Comparison of ENCODE assay signal across 18 cellular contexts in genomic region chr19:40503300-40503699, GRCh38. TPM values are rescaled to one million over a fixed set of nuclear protein-coding genes. Genes with fewer than 3 reads are reported as not detected.
DNase-seq lines count a peak whose midpoint lies in the region; TF ChIP-seq lines count a peak whose summit lies in the region.
"Had no signal": no experiment of that assay in that cellular context is flagged by ENCODE, and none has a peak within 500 bp of the region (broad histone marks: within the 10 kb centered on the region; RNA-seq: fewer than 3 reads in every experiment).

No MANE protein-coding gene starts in this region.

- H3K9me3 ChIP-seq in endodermal cell (ENCODE audit: control insufficient read depth, low read length) = no peaks in the 10 kb centered on the region
- H3K9me3 ChIP-seq: spleen, transverse colon had no signal

- peak; percentile 10 to 24 for DNase-seq in NCI-H187 (lab: John Stamatoyannopoulos, UW)
- no peak for DNase-seq in NCI-H187 treated with DMSO at 0.1 percent for 48 hours (lab: John Stamatoyannopoulos, UW)
- DNase-seq in NCI-H2196 treated with DMSO at 0.1 percent for 48 hours (lab: John Stamatoyannopoulos, UW; ENCODE audit: unreplicated experiment) = peak; percentile 32
- peak; percentile 54 for DNase-seq in endodermal cell
- DNase-seq in type B pancreatic cell (ENCODE audit: extremely low spot score, unreplicated experiment) = no peak
- DNase-seq in NCI-H345 (lab: John Stamatoyannopoulos, UW) = no peak
- DNase-seq in H4 (ENCODE audit: low spot score) = no peak
- no peak for DNase-seq in NCI-H2081 treated with DMSO at 0.1 percent for 48 hours (lab: John Stamatoyannopoulos, UW)
- DNase-seq: activated gamma-delta T cell treated with Interleukin-2 at 50 U/mL for 16 hours, aorta, EL, foreskin melanocyte, left ventricle myocardium superior, NCI-H2029, spleen, T-helper 2 cell had no signal

- 80 to 83% methylated on average over 1 of the region's 1 CpG for WGBS in endodermal cell (ENCODE audit: insufficient coverage in 1 of 2, insufficient read length in 1 of 2), 2 experiments

- no peak overlapping the region for H3K4me3 ChIP-seq in endodermal cell (ENCODE audit: low read length)
- H3K4me3 ChIP-seq: spleen, transverse colon had no signal

- no peaks in the 10 kb centered on the region for H3K36me3 Mint-ChIP-seq in endodermal cell (ENCODE audit: low read depth)
- H3K36me3 Mint-ChIP-seq in type B pancreatic cell = no peaks in the 10 kb centered on the region
- H3K36me3 Mint-ChIP-seq: stimulated activated memory B cell treated with anti-CD40 and anti-IgM and Interleukin-4, amounts not matched to agents 10 μg/mL and 1 μg/mL and 100 μg/mL, for 72 hours had no signal

- H3K4me1 ChIP-seq in endodermal cell (ENCODE audit: control insufficient read depth, insufficient read depth, low read length) = no peaks in the 10 kb centered on the region
- H3K4me1 ChIP-seq: spleen, transverse colon had no signal

- peaks cover 18% of the 10 kb centered on the region for H3K27me3 ChIP-seq in endodermal cell (ENCODE audit: control insufficient read depth, insufficient read depth, low read length, poor library complexity, severe bottlenecking)
- H3K27me3 ChIP-seq: transverse colon had no signal

- no peaks in the 10 kb centered on the region for H3K4me1 Mint-ChIP-seq in endodermal cell
- peaks cover 6% of the 10 kb centered on the region for H3K4me1 Mint-ChIP-seq in type B pancreatic cell (ENCODE audit: unreplicated experiment)
- H3K4me1 Mint-ChIP-seq: stimulated activated memory B cell treated with anti-CD40 and anti-IgM and Interleukin-4, amounts not matched to agents 10 μg/mL and 1 μg/mL and 100 μg/mL, for 72 hours had no signal

- H3K27ac Mint-ChIP-seq in endodermal cell (no peak overlapping the region), type B pancreatic cell (peak overlapping the region; percentile 64)
- H3K27ac Mint-ChIP-seq: stimulated activated memory B cell treated with anti-CD40 and anti-IgM and Interleukin-4, amounts not matched to agents 10 μg/mL and 1 μg/mL and 100 μg/mL, for 72 hours had no signal

- H3K27me3 Mint-ChIP-seq in endodermal cell (ENCODE audit: insufficient read depth) (peaks cover 52% of the 10 kb centered on the region), type B pancreatic cell (peaks cover 42% of the 10 kb centered on the region)

- H3K27ac ChIP-seq in endodermal cell (ENCODE audit: low read depth, low read length) = peak overlapping the region; percentile 38
- H3K27ac ChIP-seq: spleen, transverse colon had no signal

- no peaks in the 10 kb centered on the region for H3K9me3 Mint-ChIP-seq in endodermal cell
- H3K9me3 Mint-ChIP-seq in type B pancreatic cell = no peaks in the 10 kb centered on the region
- H3K9me3 Mint-ChIP-seq: stimulated activated memory B cell treated with anti-CD40 and anti-IgM and Interleukin-4, amounts not matched to agents 10 μg/mL and 1 μg/mL and 100 μg/mL, for 72 hours had no signal

- TF ChIP-seq CTCF in endodermal cell (conservative IDR thresholded peaks at IDR 0.05) (no peak), type B pancreatic cell (conservative IDR thresholded peaks at IDR 0.05) (no peak)

- H3K36me3 ChIP-seq in endodermal cell (ENCODE audit: control insufficient read depth, insufficient read depth, low read length) = no peaks in the 10 kb centered on the region
- H3K36me3 ChIP-seq: spleen, transverse colon had no signal

- H3K4me3 Mint-ChIP-seq in endodermal cell (no peak overlapping the region), type B pancreatic cell (no peak overlapping the region)
- H3K4me3 Mint-ChIP-seq: stimulated activated memory B cell treated with anti-CD40 and anti-IgM and Interleukin-4, amounts not matched to agents 10 μg/mL and 1 μg/mL and 100 μg/mL, for 72 hours had no signal

- no peak overlapping the region for H3K9ac ChIP-seq in endodermal cell (ENCODE audit: extremely low read depth, low read length, poor library complexity, severe bottlenecking)

RNA-seq across cellular contexts. Expression of gene SPTBN4, which starts 36.5 kb away (rescaled TPM):
- total RNA-seq in endodermal cell = 1 to 10 TPM in 1 of 2 donors, under 1 TPM in 1; 0.79 to 2.0 TPM
- 1.8 TPM for polyA plus RNA-seq in endodermal cell (2013, experiment 1 of 2)
- polyA plus RNA-seq in endodermal cell (2013, experiment 2 of 2) = 1.9 TPM
- total RNA-seq in type B pancreatic cell (ENCODE audit: low replicate concordance) = 2.6 and 2.9 TPM in 2 replicates
- total RNA-seq in H4 (2014; rRNA removed; shearing (Covaris generic)) = 0.23 and 0.56 TPM in 2 replicates

RNA-seq across cellular contexts. Expression of gene BLVRB, which starts 37.8 kb away (rescaled TPM):
- total RNA-seq in endodermal cell (10 to 100 TPM; 24.7 to 41.0 TPM), type B pancreatic cell (ENCODE audit: low replicate concordance) (32.2 and 47.9 TPM in 2 replicates)
- polyA plus RNA-seq in endodermal cell (2013, experiment 1 of 2) = 18.1 TPM
- polyA plus RNA-seq in endodermal cell (2013, experiment 2 of 2) = 18.8 TPM
- total RNA-seq in H4 (2014; rRNA removed; shearing (Covaris generic)) = 433 and 572 TPM in 2 replicates

RNA-seq across cellular contexts. Expression of gene SERTAD3, which starts 59.2 kb away (rescaled TPM):
- total RNA-seq in endodermal cell (10 to 100 TPM; 47.7 to 62.6 TPM), type B pancreatic cell (ENCODE audit: low replicate concordance) (33.7 and 41.7 TPM in 2 replicates)
- 23.6 TPM for polyA plus RNA-seq in endodermal cell (2013, experiment 1 of 2)
- polyA plus RNA-seq in endodermal cell (2013, experiment 2 of 2) = 23.0 TPM
- total RNA-seq in H4 (2014; rRNA removed; shearing (Covaris generic)) = 21.3 and 21.4 TPM in 2 replicates

Comparison
In these comparisons a context has a peak if more than half of its experiments do, and no peak if none do; other contexts are left out.
1. DNase-seq: peak in NCI-H187 (2 of 2), NCI-H2196 treated with DMSO at 0.1 percent for 48 hours (single experiment) and endodermal cell (single experiment); none in NCI-H187 treated with DMSO at 0.1 percent for 48 hours (single experiment), type B pancreatic cell (single experiment), NCI-H345 (single experiment), H4 (single experiment) and NCI-H2081 treated with DMSO at 0.1 percent for 48 hours (single experiment).